In genomic region chr3:97948351-97949109, GRCh38 we compare ENCODE assay signal across 19 cellular contexts.
"Had no signal": no experiment of that assay in that cellular context is flagged by ENCODE, and none has a peak within 500 bp of the region (broad histone marks: within the 10 kb centered on the region; RNA-seq: fewer than 3 reads in every experiment).

No MANE protein-coding gene starts in this region.

- H3K4me1 ChIP-seq: spleen, tibial artery had no signal

- H3K27me3 ChIP-seq: cardiac muscle cell, spleen, tibial artery had no signal

- H3K4me3 ChIP-seq: cardiac muscle cell, left ventricle myocardium inferior, spleen, tibial artery had no signal

- FAIRE-seq: endometrium had no signal

- DNase-seq: activated CD4-positive, alpha-beta T cell treated with anti-CD3 and anti-CD28 coated beads, Interleukin-2, amount 50 U/mL, for 48 hours; activated CD8-positive, alpha-beta memory T cell treated with anti-CD3 and anti-CD28 coated beads, Interleukin-2, amount 50 U/mL, for 48 hours; activated gamma-delta T cell; activated naive CD4-positive, alpha-beta T cell treated with anti-CD3 and anti-CD28 coated beads, Interleukin-2, amount 50 U/mL, for 16 hours; activated naive CD8-positive, alpha-beta T cell treated with anti-CD3 and anti-CD28 coated beads, Interleukin-2, amount 50 U/mL, for 24 hours; activated T-cell treated with anti-CD3 and anti-CD28 coated beads, Interleukin-2, amount 50 U/mL, for 4 hours; effector CD4-positive, alpha-beta T cell; erythroblast; foreskin fibroblast; hippocampal formation; kidney glomerular epithelial cell; left ventricle myocardium inferior; naive thymus-derived CD4-positive, alpha-beta T cell; spleen; stimulated activated CD4-positive, alpha-beta T cell treated with anti-CD3 and anti-CD28 coated beads, Interleukin-4, amount 100 ng/mL, for 1 hour; stimulated activated naive CD4-positive, alpha-beta T cell treated with Interleukin-2 at 50 U/mL for 16 hours; tibial artery had no signal

- H3K27ac ChIP-seq: cardiac muscle cell, left ventricle myocardium inferior, spleen, tibial artery had no signal

- H3K9me3 ChIP-seq: left ventricle myocardium inferior, spleen, tibial artery had no signal
